ENCODE assay signal across 8 cellular contexts in the genomic region with DNA sequence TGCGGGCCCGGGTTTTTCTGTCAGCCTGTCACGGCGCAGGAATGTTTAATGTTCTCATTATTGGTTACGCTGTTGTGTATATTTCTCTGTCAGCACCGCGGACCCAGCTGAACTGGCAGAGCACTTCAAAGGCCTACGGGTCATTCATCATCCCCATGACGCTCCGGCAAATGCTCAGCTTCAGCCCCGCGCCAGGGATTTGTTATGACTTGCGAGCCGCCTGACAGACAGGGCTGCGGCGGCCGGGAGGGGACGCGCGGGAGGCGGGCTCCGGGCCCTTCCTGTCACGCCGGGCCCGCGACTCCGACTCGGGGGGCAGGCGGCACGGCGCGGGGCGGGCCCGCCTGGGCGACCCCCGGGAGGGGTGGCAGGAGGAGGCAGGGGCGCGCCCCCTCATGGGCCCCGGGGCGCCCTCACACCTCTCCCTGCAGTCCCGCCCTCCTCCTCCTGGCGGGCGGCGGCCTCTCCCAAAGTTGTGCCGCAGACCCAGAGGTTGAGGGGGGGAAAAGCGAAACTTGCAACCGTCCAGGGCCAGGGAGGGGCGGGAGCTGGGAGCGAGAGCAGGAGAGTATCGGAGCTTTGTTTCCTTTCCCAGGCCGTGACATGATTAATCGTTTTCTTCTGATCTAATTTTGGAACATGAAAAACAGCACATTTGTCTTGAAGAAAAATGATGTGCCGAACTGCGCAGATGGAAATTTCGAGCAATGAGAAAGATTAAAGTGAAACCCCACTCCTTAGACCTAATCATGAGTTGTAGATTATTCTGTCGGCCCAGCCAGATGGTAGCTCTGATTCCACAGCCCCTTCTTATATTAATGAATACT. TPM values are rescaled to one million over a fixed set of nuclear protein-coding genes. Genes with fewer than 3 reads are reported as not detected.
DNase-seq lines count a peak whose midpoint lies in the region; ATAC-seq, FAIRE-seq and TF ChIP-seq lines count a peak whose summit lies in the region.

No MANE protein-coding gene starts in this region.

- H3K36me3 Mint-ChIP-seq in stimulated activated naive CD8-positive, alpha-beta T cell treated with anti-CD3 and anti-CD28 coated beads, Interleukin-15, Interleukin-2, amounts not matched to agents 100 ng/mL and 50 ng/mL, for 24 hours (ENCODE audit: low read depth) = no peaks in the 10 kb centered on the region

- peak; percentile 52 for TF ChIP-seq CTCF in neural cell (IDR thresholded peaks at IDR 0.05; ENCODE audit: poor library complexity, severe bottlenecking)

- H3K9me2 ChIP-seq in neural cell (ENCODE audit: insufficient read depth, low read length) = no peaks in the 10 kb centered on the region

- H3K27ac Mint-ChIP-seq in stimulated activated naive CD8-positive, alpha-beta T cell treated with anti-CD3 and anti-CD28 coated beads, Interleukin-15, Interleukin-2, amounts not matched to agents 100 ng/mL and 50 ng/mL, for 24 hours = no peak overlapping the region

- peak; percentile 67 for ATAC-seq in GM19397 (IDR thresholded peaks at IDR 0.05; ENCODE audit: unreplicated experiment)

- peak overlapping the region; percentile 63 for H3K4me3 Mint-ChIP-seq in stimulated activated naive CD8-positive, alpha-beta T cell treated with anti-CD3 and anti-CD28 coated beads, Interleukin-15, Interleukin-2, amounts not matched to agents 100 ng/mL and 50 ng/mL, for 24 hours

- TF ChIP-seq EP300 in neural cell (conservative IDR thresholded peaks at IDR 0.05; ENCODE audit: poor library complexity, severe bottlenecking) = peak; percentile 97

- no peaks in the 10 kb centered on the region for H3F3A ChIP-seq in neural cell (ENCODE audit: insufficient read depth, low read length, poor library complexity, severe bottlenecking)

- FAIRE-seq in RCC 7860 (lab: Jason Lieb, UNC) = no peak

- H3K9me3 ChIP-seq in BLaER1 (no peaks in the 10 kb centered on the region), HUES48 (ENCODE audit: control insufficient read depth, insufficient read depth, low read length) (no peaks in the 10 kb centered on the region), neural cell (ENCODE audit: low read length) (no peaks in the 10 kb centered on the region)

- H3K27me3 ChIP-seq in BLaER1 (no peaks in the 10 kb centered on the region), HUES48 (ENCODE audit: control insufficient read depth, insufficient read depth, low read length) (peaks cover 55% of the 10 kb centered on the region), neural cell (ENCODE audit: insufficient read depth, low read depth, low read length) (no peaks in the 10 kb centered on the region)

- H3K9ac ChIP-seq in BLaER1 (peak overlapping the region; percentile 74), HUES48 (ENCODE audit: low read depth, low read length) (no peak overlapping the region), neural cell (ENCODE audit: low read length) (peak overlapping the region; percentile 57)

- H3K4me1 Mint-ChIP-seq in stimulated activated naive CD8-positive, alpha-beta T cell treated with anti-CD3 and anti-CD28 coated beads, Interleukin-15, Interleukin-2, amounts not matched to agents 100 ng/mL and 50 ng/mL, for 24 hours (ENCODE audit: low read depth) = no peaks in the 10 kb centered on the region

- peaks cover 7% of the 10 kb centered on the region for H3K9me3 Mint-ChIP-seq in stimulated activated naive CD8-positive, alpha-beta T cell treated with anti-CD3 and anti-CD28 coated beads, Interleukin-15, Interleukin-2, amounts not matched to agents 100 ng/mL and 50 ng/mL, for 24 hours

- peak overlapping the region; percentile 62 for H3K27ac ChIP-seq in BLaER1
- H3K27ac ChIP-seq in HUES48 (ENCODE audit: low read depth, low read length) = no peak overlapping the region
- H3K27ac ChIP-seq in neural cell (ENCODE audit: low read length) = peak overlapping the region; percentile 76

- DNase-seq in RCC 7860 (ENCODE audit: low spot score) = peak; percentile 47
- peak; percentile 84 for DNase-seq in activated effector memory CD4-positive, alpha-beta T cell treated with anti-CD3 and anti-CD28 coated beads, Interleukin-2, amount 50 U/mL, for 16 hours
- peak; percentile 49 for DNase-seq in fibroblast of the conjunctiva (ENCODE audit: low read depth)

- H3K4me1 ChIP-seq in BLaER1 (peaks cover 13% of the 10 kb centered on the region), HUES48 (ENCODE audit: control insufficient read depth, insufficient read depth, low read length) (0 out of 2 replicates have a peak, but pooled peaks cover 5% of the 10 kb centered on the region)

- no peak overlapping the region for H2AFZ ChIP-seq in neural cell (ENCODE audit: low read depth, low read length)

- H3K4me3 ChIP-seq in BLaER1 (peak overlapping the region; percentile 74), HUES48 (ENCODE audit: low read depth, low read length) (peak overlapping the region; percentile 69), neural cell (ENCODE audit: low read length) (peak overlapping the region; percentile 61)

- peaks cover 11% of the 10 kb centered on the region for H3K27me3 Mint-ChIP-seq in stimulated activated naive CD8-positive, alpha-beta T cell treated with anti-CD3 and anti-CD28 coated beads, Interleukin-15, Interleukin-2, amounts not matched to agents 100 ng/mL and 50 ng/mL, for 24 hours

- H3K4me2 ChIP-seq in BLaER1 (peak overlapping the region; percentile 78), neural cell (ENCODE audit: low read length) (peak overlapping the region; percentile 55)

- no peaks in the 10 kb centered on the region for H3K79me2 ChIP-seq in neural cell (replicated peaks; ENCODE audit: insufficient read depth, low read length)

- TF ChIP-seq RAD21 in neural cell (conservative IDR thresholded peaks at IDR 0.05) = no peak

- H4K20me1 ChIP-seq in BLaER1 (no peaks in the 10 kb centered on the region), neural cell (ENCODE audit: insufficient read depth) (no peaks in the 10 kb centered on the region)

- H3K36me3 ChIP-seq in BLaER1 (no peaks in the 10 kb centered on the region), HUES48 (ENCODE audit: control insufficient read depth, insufficient read depth, low read length) (no peaks in the 10 kb centered on the region), neural cell (ENCODE audit: insufficient read depth, low read length) (no peaks in the 10 kb centered on the region)

TF ChIP-seq in neural cell, 6 proteins besides CTCF, POLR2A, EP300 and RAD21:
- TF ChIP-seq MXI1 (conservative IDR thresholded peaks at IDR 0.05; ENCODE audit: poor library complexity, severe bottlenecking) = peak; percentile 30
- peak; percentile 84 for TF ChIP-seq POLR2AphosphoS5 (IDR thresholded peaks at IDR 0.05)
- TF ChIP-seq TAF1 (IDR thresholded peaks at IDR 0.05; ENCODE audit: low read depth) = no peak
- TF ChIP-seq SMC3 (conservative IDR thresholded peaks at IDR 0.05; ENCODE audit: poor library complexity) = peak; percentile 23
- TF ChIP-seq, protein P1, sequence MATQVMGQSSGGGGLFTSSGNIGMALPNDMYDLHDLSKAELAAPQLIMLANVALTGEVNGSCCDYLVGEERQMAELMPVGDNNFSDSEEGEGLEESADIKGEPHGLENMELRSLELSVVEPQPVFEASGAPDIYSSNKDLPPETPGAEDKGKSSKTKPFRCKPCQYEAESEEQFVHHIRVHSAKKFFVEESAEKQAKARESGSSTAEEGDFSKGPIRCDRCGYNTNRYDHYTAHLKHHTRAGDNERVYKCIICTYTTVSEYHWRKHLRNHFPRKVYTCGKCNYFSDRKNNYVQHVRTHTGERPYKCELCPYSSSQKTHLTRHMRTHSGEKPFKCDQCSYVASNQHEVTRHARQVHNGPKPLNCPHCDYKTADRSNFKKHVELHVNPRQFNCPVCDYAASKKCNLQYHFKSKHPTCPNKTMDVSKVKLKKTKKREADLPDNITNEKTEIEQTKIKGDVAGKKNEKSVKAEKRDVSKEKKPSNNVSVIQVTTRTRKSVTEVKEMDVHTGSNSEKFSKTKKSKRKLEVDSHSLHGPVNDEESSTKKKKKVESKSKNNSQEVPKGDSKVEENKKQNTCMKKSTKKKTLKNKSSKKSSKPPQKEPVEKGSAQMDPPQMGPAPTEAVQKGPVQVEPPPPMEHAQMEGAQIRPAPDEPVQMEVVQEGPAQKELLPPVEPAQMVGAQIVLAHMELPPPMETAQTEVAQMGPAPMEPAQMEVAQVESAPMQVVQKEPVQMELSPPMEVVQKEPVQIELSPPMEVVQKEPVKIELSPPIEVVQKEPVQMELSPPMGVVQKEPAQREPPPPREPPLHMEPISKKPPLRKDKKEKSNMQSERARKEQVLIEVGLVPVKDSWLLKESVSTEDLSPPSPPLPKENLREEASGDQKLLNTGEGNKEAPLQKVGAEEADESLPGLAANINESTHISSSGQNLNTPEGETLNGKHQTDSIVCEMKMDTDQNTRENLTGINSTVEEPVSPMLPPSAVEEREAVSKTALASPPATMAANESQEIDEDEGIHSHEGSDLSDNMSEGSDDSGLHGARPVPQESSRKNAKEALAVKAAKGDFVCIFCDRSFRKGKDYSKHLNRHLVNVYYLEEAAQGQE (IDR thresholded peaks at IDR 0.05; ENCODE audit: borderline replicate concordance) = no peak
TF ChIP-seq in neural cell: peak in this region for 3.

RNA-seq across cellular contexts. Expression of a gene that starts 59.3 kb away (rescaled TPM):
- 51.4 and 62.7 TPM in 2 replicates for polyA plus RNA-seq in neural cell
- polyA minus RNA-seq in neural cell = 10.5 and 14.2 TPM in 2 replicates
